In the genomic region with DNA sequence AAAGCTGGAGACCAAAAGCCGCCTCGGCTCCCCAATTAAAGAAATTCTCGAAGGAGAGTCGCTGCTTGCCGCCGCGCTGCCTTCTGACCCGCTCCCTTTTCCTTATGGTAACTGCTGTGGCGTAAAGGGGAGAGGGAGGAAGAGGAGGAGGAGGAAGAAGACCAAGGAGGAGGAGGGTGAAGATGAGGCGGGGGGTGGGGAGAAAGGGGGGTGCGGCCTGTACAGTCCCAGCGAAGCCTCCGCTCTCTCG, we compare ENCODE assay signal across 8 cellular contexts. TPM values are rescaled to one million over a fixed set of nuclear protein-coding genes. Genes with fewer than 3 reads are reported as not detected.
A peak's percentile ranks its signal among the peaks of the same experiment; 100 is the strongest.
DNase-seq lines count a peak whose midpoint lies in the region; ATAC-seq and TF ChIP-seq lines count a peak whose summit lies in the region.

No MANE protein-coding gene starts in this region.

- H3K4me1 ChIP-seq in Karpas-422 (ENCODE audit: low read length) (peaks cover 28% of the 10 kb centered on the region), muscle layer of colon (ENCODE audit: insufficient read depth, low read length) (peaks cover 20% of the 10 kb centered on the region)

- peak overlapping the region; percentile 74 for H3K27ac ChIP-seq in Karpas-422 (ENCODE audit: low read length)
- peak overlapping the region in 58 of 59 donors; percentile 71 to 98 (median 92) for H3K27ac ChIP-seq in dorsolateral prefrontal cortex
- peak overlapping the region; percentile 94 for H3K27ac ChIP-seq in muscle layer of colon (ENCODE audit: low read depth, low read length)

- DNase-seq in AG10803 (ENCODE audit: low read depth) (peak; percentile 68), Karpas-422 (no peak), dorsolateral prefrontal cortex (no peak)

- intact Hi-C loops in dorsolateral prefrontal cortex (cut with DNase I) = loop anchor here in 1 of 2 donors (5.0 kb wide), 1 partner anchor 227 kb away; no protein-coding TSS in a partner anchor

- H3K9ac ChIP-seq in Karpas-422 (ENCODE audit: low read length) (peak overlapping the region; percentile 93), muscle layer of colon (ENCODE audit: low read length) (peak overlapping the region; percentile 87)

- H3K9me3 ChIP-seq in Karpas-422 (ENCODE audit: low read length) (no peaks in the 10 kb centered on the region), muscle layer of colon (ENCODE audit: low read length) (no peaks in the 10 kb centered on the region)

- peak overlapping the region; percentile 93 for H3K4me2 ChIP-seq in Karpas-422 (ENCODE audit: low read depth, low read length, poor library complexity, severe bottlenecking)

- TF ChIP-seq CTCF in AG10803 (conservative IDR thresholded peaks at IDR 0.05; ENCODE audit: low read length) = no peak
- no peak for TF ChIP-seq CTCF in dorsolateral prefrontal cortex (IDR thresholded peaks at IDR 0.05 in 54 of 56, conservative IDR thresholded peaks at IDR 0.05 in 2 of 56; ENCODE audit: low read depth in 1 of 56, partially characterized antibody in 56 of 56)

- H4K20me1 ChIP-seq in Karpas-422 (ENCODE audit: insufficient read depth, low read depth, low read length) = peaks cover 9% of the 10 kb centered on the region

- H3K27me3 ChIP-seq in Karpas-422 (ENCODE audit: low read length) = no peaks in the 10 kb centered on the region
- no peaks in the 10 kb centered on the region for H3K27me3 ChIP-seq in dorsolateral prefrontal cortex
- no peaks in the 10 kb centered on the region for H3K27me3 ChIP-seq in muscle layer of colon (ENCODE audit: control insufficient read depth in 1 of 2, insufficient read depth in 2 of 2, low read length in 2 of 2)

- peak overlapping the region; percentile 95 for H3K4me3 ChIP-seq in AG10803 (ENCODE audit: low read length)
- peak overlapping the region; percentile 98 for H3K4me3 ChIP-seq in Karpas-422 (ENCODE audit: low read length)
- peak overlapping the region; percentile 65 to 96 (median 85) for H3K4me3 ChIP-seq in dorsolateral prefrontal cortex
- H3K4me3 ChIP-seq in muscle layer of colon (ENCODE audit: low read depth in 1 of 2, low read length in 2 of 2) = peak overlapping the region; percentile 73 to 99

- H3K79me2 ChIP-seq in Karpas-422 (ENCODE audit: low read length) = peaks cover 53% of the 10 kb centered on the region

- no peaks in the 10 kb centered on the region for H3K9me2 ChIP-seq in Karpas-422 (replicated peaks; ENCODE audit: insufficient read depth, low read length)

- ATAC-seq in GM19035 (IDR thresholded peaks at IDR 0.05; ENCODE audit: unreplicated experiment) = no peak
- ATAC-seq in HG03439 (IDR thresholded peaks at IDR 0.05; ENCODE audit: unreplicated experiment) = no peak
- ATAC-seq in GM19397 (IDR thresholded peaks at IDR 0.05; ENCODE audit: unreplicated experiment) = no peak
- ATAC-seq in HG02763 (IDR thresholded peaks at IDR 0.05; ENCODE audit: unreplicated experiment) = no peak

- H2AFZ ChIP-seq in Karpas-422 (ENCODE audit: low read length) = peak overlapping the region; percentile 83; the same call in 1 of the 2 replicates

- H3K36me3 ChIP-seq in Karpas-422 (ENCODE audit: insufficient read depth, low read length) = no peaks in the 10 kb centered on the region
- no peaks in the 10 kb centered on the region for H3K36me3 ChIP-seq in muscle layer of colon (ENCODE audit: insufficient read depth, low read length)

RNA-seq across cellular contexts. Expression of gene CNOT4, which starts 0.4 kb away (rescaled TPM):
- total RNA-seq in Karpas-422 (2014; rRNA removed; shearing (Covaris generic); ENCODE audit: low replicate concordance) = 19.0 and 25.9 TPM in 2 replicates
- total RNA-seq in dorsolateral prefrontal cortex = 10 to 100 TPM; 34.5 to 64.2 (median 48.1) TPM

RNA-seq across cellular contexts. Expression of gene NUP205, which starts 48.2 kb away (rescaled TPM):
- total RNA-seq in Karpas-422 (2014; rRNA removed; shearing (Covaris generic); ENCODE audit: low replicate concordance) = 40.3 and 75.7 TPM in 2 replicates
- 10 to 100 TPM; 24.1 to 53.2 (median 37.1) TPM for total RNA-seq in dorsolateral prefrontal cortex
